In the genomic region with DNA sequence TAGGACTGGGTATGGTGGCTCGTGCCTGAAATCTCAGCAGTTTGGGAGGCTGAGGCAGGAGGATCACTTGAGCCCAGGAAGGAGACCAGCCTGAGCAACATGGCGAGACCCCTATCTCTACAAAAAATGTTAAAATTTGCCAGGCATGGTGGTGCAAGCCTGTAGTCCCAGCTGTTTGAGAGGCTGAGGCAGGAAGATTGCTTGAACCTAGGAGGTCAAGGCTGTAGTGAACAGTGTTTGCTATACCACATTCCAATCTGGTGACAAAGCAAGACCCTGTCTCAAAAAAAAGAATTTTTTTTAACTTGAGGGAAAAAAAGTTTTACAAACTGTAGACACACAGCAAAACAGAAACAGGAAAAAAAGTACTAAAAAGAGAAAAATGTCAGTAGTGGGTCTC, we compare ENCODE assay signal across 1 cellular context.
TF ChIP-seq lines count a peak whose summit lies in the region.

No MANE protein-coding gene starts in this region.

TF ChIP-seq in HCT116, 20 proteins besides CTCF, POLR2A, EP300 and RAD21:
- TF ChIP-seq, protein P1, sequence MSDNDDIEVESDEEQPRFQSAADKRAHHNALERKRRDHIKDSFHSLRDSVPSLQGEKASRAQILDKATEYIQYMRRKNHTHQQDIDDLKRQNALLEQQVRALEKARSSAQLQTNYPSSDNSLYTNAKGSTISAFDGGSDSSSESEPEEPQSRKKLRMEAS (IDR thresholded peaks at IDR 0.05): no peak
- TF ChIP-seq TCF7L2 (IDR thresholded peaks at IDR 0.05; ENCODE audit: borderline replicate concordance, extremely low read depth, insufficient read depth, insufficient read length): no peak
- no peak for TF ChIP-seq CBX3 (IDR thresholded peaks at IDR 0.05; ENCODE audit: low read depth)
- TF ChIP-seq ELF1 (IDR thresholded peaks at IDR 0.05; ENCODE audit: borderline replicate concordance, low read depth): no peak
- no peak for TF ChIP-seq POLR2AphosphoS5 (IDR thresholded peaks at IDR 0.05; ENCODE audit: low read depth, low read length)
- TF ChIP-seq YY1 (IDR thresholded peaks at IDR 0.05; ENCODE audit: extremely low read depth, insufficient replicate concordance, low read depth, low read length): no peak
- no peak for TF ChIP-seq FOSL1 (IDR thresholded peaks at IDR 0.05; ENCODE audit: low read depth)
- no peak for TF ChIP-seq ZNF274 (IDR thresholded peaks at IDR 0.05; ENCODE audit: low read depth, low read length)
- TF ChIP-seq, protein P2, sequence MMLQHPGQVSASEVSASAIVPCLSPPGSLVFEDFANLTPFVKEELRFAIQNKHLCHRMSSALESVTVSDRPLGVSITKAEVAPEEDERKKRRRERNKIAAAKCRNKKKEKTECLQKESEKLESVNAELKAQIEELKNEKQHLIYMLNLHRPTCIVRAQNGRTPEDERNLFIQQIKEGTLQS (IDR thresholded peaks at IDR 0.05): no peak
- TF ChIP-seq ZFX (IDR thresholded peaks at IDR 0.05): no peak
- no peak for TF ChIP-seq EZH2 (IDR thresholded peaks at IDR 0.05)
- TF ChIP-seq EZH2phosphoT487 (IDR thresholded peaks at IDR 0.05; ENCODE audit: borderline replicate concordance): no peak
- TF ChIP-seq, protein P3, sequence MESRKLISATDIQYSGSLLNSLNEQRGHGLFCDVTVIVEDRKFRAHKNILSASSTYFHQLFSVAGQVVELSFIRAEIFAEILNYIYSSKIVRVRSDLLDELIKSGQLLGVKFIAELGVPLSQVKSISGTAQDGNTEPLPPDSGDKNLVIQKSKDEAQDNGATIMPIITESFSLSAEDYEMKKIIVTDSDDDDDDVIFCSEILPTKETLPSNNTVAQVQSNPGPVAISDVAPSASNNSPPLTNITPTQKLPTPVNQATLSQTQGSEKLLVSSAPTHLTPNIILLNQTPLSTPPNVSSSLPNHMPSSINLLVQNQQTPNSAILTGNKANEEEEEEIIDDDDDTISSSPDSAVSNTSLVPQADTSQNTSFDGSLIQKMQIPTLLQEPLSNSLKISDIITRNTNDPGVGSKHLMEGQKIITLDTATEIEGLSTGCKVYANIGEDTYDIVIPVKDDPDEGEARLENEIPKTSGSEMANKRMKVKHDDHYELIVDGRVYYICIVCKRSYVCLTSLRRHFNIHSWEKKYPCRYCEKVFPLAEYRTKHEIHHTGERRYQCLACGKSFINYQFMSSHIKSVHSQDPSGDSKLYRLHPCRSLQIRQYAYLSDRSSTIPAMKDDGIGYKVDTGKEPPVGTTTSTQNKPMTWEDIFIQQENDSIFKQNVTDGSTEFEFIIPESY (IDR thresholded peaks at IDR 0.05; ENCODE audit: extremely low read depth, insufficient replicate concordance, low read length): no peak
- TF ChIP-seq JUND (IDR thresholded peaks at IDR 0.05): no peak
- TF ChIP-seq CEBPB (IDR thresholded peaks at IDR 0.05; ENCODE audit: low read depth): no peak
- TF ChIP-seq, protein P4, sequence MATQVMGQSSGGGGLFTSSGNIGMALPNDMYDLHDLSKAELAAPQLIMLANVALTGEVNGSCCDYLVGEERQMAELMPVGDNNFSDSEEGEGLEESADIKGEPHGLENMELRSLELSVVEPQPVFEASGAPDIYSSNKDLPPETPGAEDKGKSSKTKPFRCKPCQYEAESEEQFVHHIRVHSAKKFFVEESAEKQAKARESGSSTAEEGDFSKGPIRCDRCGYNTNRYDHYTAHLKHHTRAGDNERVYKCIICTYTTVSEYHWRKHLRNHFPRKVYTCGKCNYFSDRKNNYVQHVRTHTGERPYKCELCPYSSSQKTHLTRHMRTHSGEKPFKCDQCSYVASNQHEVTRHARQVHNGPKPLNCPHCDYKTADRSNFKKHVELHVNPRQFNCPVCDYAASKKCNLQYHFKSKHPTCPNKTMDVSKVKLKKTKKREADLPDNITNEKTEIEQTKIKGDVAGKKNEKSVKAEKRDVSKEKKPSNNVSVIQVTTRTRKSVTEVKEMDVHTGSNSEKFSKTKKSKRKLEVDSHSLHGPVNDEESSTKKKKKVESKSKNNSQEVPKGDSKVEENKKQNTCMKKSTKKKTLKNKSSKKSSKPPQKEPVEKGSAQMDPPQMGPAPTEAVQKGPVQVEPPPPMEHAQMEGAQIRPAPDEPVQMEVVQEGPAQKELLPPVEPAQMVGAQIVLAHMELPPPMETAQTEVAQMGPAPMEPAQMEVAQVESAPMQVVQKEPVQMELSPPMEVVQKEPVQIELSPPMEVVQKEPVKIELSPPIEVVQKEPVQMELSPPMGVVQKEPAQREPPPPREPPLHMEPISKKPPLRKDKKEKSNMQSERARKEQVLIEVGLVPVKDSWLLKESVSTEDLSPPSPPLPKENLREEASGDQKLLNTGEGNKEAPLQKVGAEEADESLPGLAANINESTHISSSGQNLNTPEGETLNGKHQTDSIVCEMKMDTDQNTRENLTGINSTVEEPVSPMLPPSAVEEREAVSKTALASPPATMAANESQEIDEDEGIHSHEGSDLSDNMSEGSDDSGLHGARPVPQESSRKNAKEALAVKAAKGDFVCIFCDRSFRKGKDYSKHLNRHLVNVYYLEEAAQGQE (IDR thresholded peaks at IDR 0.05; ENCODE audit: low read depth): no peak
- no peak for TF ChIP-seq SIN3A (IDR thresholded peaks at IDR 0.05; ENCODE audit: low read depth)
TF ChIP-seq in HCT116: peak in this region for 0.
